Comparison of ENCODE assay signal across 1 cellular context in the genomic region with DNA sequence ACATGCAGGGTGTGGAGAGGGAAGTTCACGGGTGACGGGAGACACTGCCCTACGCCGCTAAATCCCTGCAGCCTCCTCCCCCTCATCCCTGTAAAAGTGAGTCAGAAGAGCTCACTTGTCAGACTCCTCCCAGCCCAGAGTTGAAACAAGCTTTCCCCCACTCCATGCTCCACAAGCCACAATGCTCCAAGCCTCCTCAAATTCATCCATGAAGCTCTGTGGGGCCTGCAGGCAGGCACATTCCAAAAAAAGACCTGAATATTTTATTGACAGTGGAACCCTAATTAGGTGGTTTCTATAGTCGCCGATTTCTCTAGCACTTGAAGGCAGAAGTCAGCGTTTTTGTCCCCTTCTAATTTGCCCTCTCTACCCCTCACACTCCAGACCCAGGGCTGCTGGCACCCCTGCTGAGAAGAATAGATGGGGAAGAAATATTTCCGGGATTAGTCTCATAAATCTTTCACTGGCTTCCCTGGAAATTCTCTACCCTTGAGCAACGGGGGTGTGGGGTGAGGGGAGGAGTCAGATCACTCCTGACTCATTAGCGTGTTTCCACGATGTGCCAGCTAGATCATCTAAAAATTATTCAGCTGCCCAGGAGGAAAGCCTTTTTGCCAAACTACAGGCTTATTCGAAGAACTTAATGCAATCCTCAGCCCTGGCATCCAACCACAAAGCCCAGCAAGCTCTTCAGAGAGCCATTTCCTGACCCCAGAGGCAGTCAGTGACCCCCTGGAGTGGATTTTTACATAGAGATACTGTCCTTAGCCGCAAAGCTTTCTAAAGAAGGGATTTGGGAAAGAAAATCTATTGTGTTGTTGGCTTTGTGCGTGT.
TF ChIP-seq lines count a peak whose summit lies in the region.

No MANE protein-coding gene starts in this region.

TF ChIP-seq in HEK293, 187 proteins besides CTCF, POLR2A, EP300 and RAD21 (continued from another document and continues in another):
- TF ChIP-seq ZBTB17 (tag by site-specific recombination; IDR thresholded peaks at IDR 0.05) (peak; percentile 87), ZBTB10 (tag by site-specific recombination; IDR thresholded peaks at IDR 0.05) (peak; percentile 20; the same call in 1 of the 2 replicates), ELK4 (IDR thresholded peaks at IDR 0.05; ENCODE audit: borderline replicate concordance, low read depth, low read length) (no peak), PRDM10 (tag by site-specific recombination; IDR thresholded peaks at IDR 0.05) (peak; percentile 93), HIC1 (tag by site-specific recombination; IDR thresholded peaks at IDR 0.05) (peak; percentile 77; the same call in 1 of the 2 replicates), ZNF433 (tag by site-specific recombination; IDR thresholded peaks at IDR 0.05; ENCODE audit: low read depth) (no peak), ZNF561 (tag by site-specific recombination; IDR thresholded peaks at IDR 0.05; ENCODE audit: borderline replicate concordance) (peak; percentile 86), PRDM4 (tag by site-specific recombination; IDR thresholded peaks at IDR 0.05) (peak; percentile 90), KLF7 (tag by site-specific recombination; IDR thresholded peaks at IDR 0.05; ENCODE audit: borderline replicate concordance) (no peak), KLF10 (tag by site-specific recombination; IDR thresholded peaks at IDR 0.05) (peak; percentile 81), ZSCAN30 (tag by site-specific recombination; IDR thresholded peaks at IDR 0.05) (0 out of 2 replicates have a peak, but pooled peaks have one; percentile 44), KLF1 (tag by site-specific recombination; IDR thresholded peaks at IDR 0.05) (0 out of 2 replicates have a peak, but pooled peaks have one; percentile 17), FEZF1 (tag by site-specific recombination; IDR thresholded peaks at IDR 0.05) (peak; percentile 83), ZFP69B (tag by site-specific recombination; IDR thresholded peaks at IDR 0.05) (peak; percentile 37; the same call in 1 of the 2 replicates), ZNF529 (tag by site-specific recombination; IDR thresholded peaks at IDR 0.05; ENCODE audit: insufficient replicate concordance) (no peak), ZNF335 (tag by site-specific recombination; conservative IDR thresholded peaks at IDR 0.05) (peak; percentile 89), ZXDB (tag by site-specific recombination; IDR thresholded peaks at IDR 0.05) (peak; percentile 93), BCL11B (tag by site-specific recombination; IDR thresholded peaks at IDR 0.05; ENCODE audit: low read depth) (peak; percentile 45; the same call in 1 of the 2 replicates), ZNF510 (tag by site-specific recombination; IDR thresholded peaks at IDR 0.05; ENCODE audit: insufficient replicate concordance) (peak; percentile 54)
- TF ChIP-seq, protein P1, sequence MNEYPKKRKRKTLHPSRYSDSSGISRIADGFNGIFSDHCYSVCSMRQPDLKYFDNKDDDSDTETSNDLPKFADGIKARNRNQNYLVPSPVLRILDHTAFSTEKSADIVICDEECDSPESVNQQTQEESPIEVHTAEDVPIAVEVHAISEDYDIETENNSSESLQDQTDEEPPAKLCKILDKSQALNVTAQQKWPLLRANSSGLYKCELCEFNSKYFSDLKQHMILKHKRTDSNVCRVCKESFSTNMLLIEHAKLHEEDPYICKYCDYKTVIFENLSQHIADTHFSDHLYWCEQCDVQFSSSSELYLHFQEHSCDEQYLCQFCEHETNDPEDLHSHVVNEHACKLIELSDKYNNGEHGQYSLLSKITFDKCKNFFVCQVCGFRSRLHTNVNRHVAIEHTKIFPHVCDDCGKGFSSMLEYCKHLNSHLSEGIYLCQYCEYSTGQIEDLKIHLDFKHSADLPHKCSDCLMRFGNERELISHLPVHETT (tag by site-specific recombination; IDR thresholded peaks at IDR 0.05), result peak; percentile 54; the same call in 1 of the 2 replicates
- TF ChIP-seq, protein P2, sequence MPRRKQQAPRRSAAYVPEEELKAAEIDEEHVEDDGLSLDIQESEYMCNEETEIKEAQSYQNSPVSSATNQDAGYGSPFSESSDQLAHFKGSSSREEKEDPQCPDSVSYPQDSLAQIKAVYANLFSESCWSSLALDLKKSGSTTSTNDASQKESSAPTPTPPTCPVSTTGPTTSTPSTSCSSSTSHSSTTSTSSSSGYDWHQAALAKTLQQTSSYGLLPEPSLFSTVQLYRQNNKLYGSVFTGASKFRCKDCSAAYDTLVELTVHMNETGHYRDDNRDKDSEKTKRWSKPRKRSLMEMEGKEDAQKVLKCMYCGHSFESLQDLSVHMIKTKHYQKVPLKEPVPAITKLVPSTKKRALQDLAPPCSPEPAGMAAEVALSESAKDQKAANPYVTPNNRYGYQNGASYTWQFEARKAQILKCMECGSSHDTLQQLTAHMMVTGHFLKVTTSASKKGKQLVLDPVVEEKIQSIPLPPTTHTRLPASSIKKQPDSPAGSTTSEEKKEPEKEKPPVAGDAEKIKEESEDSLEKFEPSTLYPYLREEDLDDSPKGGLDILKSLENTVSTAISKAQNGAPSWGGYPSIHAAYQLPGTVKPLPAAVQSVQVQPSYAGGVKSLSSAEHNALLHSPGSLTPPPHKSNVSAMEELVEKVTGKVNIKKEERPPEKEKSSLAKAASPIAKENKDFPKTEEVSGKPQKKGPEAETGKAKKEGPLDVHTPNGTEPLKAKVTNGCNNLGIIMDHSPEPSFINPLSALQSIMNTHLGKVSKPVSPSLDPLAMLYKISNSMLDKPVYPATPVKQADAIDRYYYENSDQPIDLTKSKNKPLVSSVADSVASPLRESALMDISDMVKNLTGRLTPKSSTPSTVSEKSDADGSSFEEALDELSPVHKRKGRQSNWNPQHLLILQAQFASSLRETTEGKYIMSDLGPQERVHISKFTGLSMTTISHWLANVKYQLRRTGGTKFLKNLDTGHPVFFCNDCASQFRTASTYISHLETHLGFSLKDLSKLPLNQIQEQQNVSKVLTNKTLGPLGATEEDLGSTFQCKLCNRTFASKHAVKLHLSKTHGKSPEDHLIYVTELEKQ (tag by site-specific recombination; IDR thresholded peaks at IDR 0.05; ENCODE audit: borderline replicate concordance), result peak; percentile 71; the same call in 1 of the 2 replicates
- TF ChIP-seq, protein P3, sequence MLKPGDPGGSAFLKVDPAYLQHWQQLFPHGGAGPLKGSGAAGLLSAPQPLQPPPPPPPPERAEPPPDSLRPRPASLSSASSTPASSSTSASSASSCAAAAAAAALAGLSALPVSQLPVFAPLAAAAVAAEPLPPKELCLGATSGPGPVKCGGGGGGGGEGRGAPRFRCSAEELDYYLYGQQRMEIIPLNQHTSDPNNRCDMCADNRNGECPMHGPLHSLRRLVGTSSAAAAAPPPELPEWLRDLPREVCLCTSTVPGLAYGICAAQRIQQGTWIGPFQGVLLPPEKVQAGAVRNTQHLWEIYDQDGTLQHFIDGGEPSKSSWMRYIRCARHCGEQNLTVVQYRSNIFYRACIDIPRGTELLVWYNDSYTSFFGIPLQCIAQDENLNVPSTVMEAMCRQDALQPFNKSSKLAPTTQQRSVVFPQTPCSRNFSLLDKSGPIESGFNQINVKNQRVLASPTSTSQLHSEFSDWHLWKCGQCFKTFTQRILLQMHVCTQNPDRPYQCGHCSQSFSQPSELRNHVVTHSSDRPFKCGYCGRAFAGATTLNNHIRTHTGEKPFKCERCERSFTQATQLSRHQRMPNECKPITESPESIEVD (tag by site-specific recombination; IDR thresholded peaks at IDR 0.05), result peak; percentile 98
- TF ChIP-seq, protein P4, sequence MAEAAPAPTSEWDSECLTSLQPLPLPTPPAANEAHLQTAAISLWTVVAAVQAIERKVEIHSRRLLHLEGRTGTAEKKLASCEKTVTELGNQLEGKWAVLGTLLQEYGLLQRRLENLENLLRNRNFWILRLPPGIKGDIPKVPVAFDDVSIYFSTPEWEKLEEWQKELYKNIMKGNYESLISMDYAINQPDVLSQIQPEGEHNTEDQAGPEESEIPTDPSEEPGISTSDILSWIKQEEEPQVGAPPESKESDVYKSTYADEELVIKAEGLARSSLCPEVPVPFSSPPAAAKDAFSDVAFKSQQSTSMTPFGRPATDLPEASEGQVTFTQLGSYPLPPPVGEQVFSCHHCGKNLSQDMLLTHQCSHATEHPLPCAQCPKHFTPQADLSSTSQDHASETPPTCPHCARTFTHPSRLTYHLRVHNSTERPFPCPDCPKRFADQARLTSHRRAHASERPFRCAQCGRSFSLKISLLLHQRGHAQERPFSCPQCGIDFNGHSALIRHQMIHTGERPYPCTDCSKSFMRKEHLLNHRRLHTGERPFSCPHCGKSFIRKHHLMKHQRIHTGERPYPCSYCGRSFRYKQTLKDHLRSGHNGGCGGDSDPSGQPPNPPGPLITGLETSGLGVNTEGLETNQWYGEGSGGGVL (tag by site-specific recombination; IDR thresholded peaks at IDR 0.05), result peak; percentile 88
